Comparison of ENCODE assay signal across 8 cellular contexts in the genomic region with DNA sequence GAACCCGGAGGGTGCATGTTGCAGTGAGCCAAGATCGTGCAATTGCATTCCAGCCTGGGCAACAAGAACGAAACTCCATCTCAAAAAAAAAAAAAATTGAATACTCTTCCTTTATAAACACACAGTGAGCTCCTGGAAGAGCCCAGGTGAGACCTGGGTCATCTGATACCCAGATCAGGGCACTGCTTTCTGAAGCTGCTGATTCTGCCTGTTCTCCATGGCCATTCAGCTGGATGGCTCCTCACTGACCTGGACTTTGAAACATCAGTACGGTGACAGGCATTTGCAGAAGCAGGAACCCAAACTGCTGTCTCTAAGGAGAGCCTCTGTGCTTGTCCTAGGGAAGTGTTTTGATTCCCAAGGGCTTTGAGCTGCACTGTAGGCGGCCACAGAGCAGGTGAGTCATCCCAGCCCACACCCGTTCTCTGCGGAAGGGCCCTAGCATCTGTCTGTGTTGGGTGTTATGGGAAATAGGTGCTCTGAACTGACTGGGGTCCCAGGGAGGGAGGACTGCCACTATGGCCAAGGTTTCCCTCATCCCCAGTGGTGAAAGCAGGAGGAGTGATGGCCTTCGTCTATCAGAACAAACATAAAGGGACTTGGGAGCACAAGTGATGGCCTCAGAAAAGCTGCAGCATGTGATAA.
DNase-seq lines count a peak whose midpoint lies in the region; ATAC-seq and TF ChIP-seq lines count a peak whose summit lies in the region.

No MANE protein-coding gene starts in this region.

- POLR2A ChIA-PET in naive thymus-derived CD4-positive, alpha-beta T cell (lab: Charles Lee), result no interaction called here
- POLR2A ChIA-PET in naive thymus-derived CD8-positive, alpha-beta T cell (lab: Charles Lee), result interaction anchor here (0.5 to 0.6 kb wide), 2 partner anchors 11 to 81 kb away, joined by 3 read pairs; no protein-coding TSS in a partner anchor

- 73 to 100% methylated on average over 3 to 8 of the region's 8 CpGs for WGBS in endodermal cell (ENCODE audit: insufficient coverage in 1 of 2, insufficient read length in 1 of 2), 2 experiments

- CTCF ChIA-PET in naive thymus-derived CD4-positive, alpha-beta T cell (lab: Charles Lee), result interaction anchor here (0.7 kb wide), 1 partner anchor 787 kb away, joined by 3 read pairs; no protein-coding TSS in a partner anchor

- H3K4me3 ChIP-seq in endodermal cell (ENCODE audit: low read length) (no peak overlapping the region), upper lobe of right lung (no peak overlapping the region)
- H3K4me3 ChIP-seq in naive thymus-derived CD4-positive, alpha-beta T cell (ENCODE audit: low read length), result no peak overlapping the region

- H3K9me3 Mint-ChIP-seq in endodermal cell, result no peaks in the 10 kb centered on the region
- H3K9me3 Mint-ChIP-seq in naive thymus-derived CD4-positive, alpha-beta T cell, result peaks cover 0 to 2% (median 0%) of the 10 kb centered on the region in 11 donors
- H3K9me3 Mint-ChIP-seq in naive thymus-derived CD8-positive, alpha-beta T cell, result no peaks in the 10 kb centered on the region

- intact Hi-C loops in upper lobe of right lung (cut with DNase I), result no loop called here
- intact Hi-C loops in naive thymus-derived CD4-positive, alpha-beta T cell (cut with micrococcal nuclease), result no loop called here

- H3K4me3 Mint-ChIP-seq in endodermal cell, result no peak overlapping the region
- no peak overlapping the region for H3K4me3 Mint-ChIP-seq in naive thymus-derived CD4-positive, alpha-beta T cell
- no peak overlapping the region for H3K4me3 Mint-ChIP-seq in naive thymus-derived CD8-positive, alpha-beta T cell

- H3K27ac ChIP-seq in endodermal cell (ENCODE audit: low read depth, low read length), result no peak overlapping the region
- H3K27ac ChIP-seq in upper lobe of right lung, result no peak overlapping the region
- H3K27ac ChIP-seq in naive thymus-derived CD4-positive, alpha-beta T cell (ENCODE audit: low read depth, low read length), result no peak overlapping the region

- H3K36me3 ChIP-seq in endodermal cell (ENCODE audit: control insufficient read depth, insufficient read depth, low read length) (no peaks in the 10 kb centered on the region), upper lobe of right lung (no peaks in the 10 kb centered on the region)
- H3K36me3 ChIP-seq in naive thymus-derived CD4-positive, alpha-beta T cell (ENCODE audit: control insufficient read depth in 2 of 3, insufficient read depth in 3 of 3, low read length in 3 of 3), result no peaks in the 10 kb centered on the region

- H3K9me3 ChIP-seq in endodermal cell (ENCODE audit: control insufficient read depth, low read length) (no peaks in the 10 kb centered on the region), upper lobe of right lung (no peaks in the 10 kb centered on the region)
- no peaks in the 10 kb centered on the region for H3K9me3 ChIP-seq in naive thymus-derived CD4-positive, alpha-beta T cell (ENCODE audit: control insufficient read depth in 2 of 3, low read length in 3 of 3)

- peak; percentile 10 for DNase-seq in stimulated activated CD4-positive, alpha-beta T cell treated with anti-CD3 and anti-CD28 coated beads, Interleukin-4, amount 100 ng/mL, for 24 hours
- no peak for DNase-seq in stimulated activated CD4-positive, alpha-beta T cell treated with anti-CD3 and anti-CD28 coated beads, Interleukin-2, amount 100 ng/mL, for 48 hours
- peak; percentile 45 for DNase-seq in NCI-H146 treated with DMSO at 0.1 percent for 48 hours (lab: John Stamatoyannopoulos, UW; ENCODE audit: unreplicated experiment)
- peak; percentile 69 for DNase-seq in endodermal cell
- no peak for DNase-seq in upper lobe of right lung
- no peak for DNase-seq in naive thymus-derived CD4-positive, alpha-beta T cell
- no peak for DNase-seq in naive thymus-derived CD8-positive, alpha-beta T cell
- DNase-seq in NCI-H2081 (lab: John Stamatoyannopoulos, UW), result no peak

- no peaks in the 10 kb centered on the region for H3K27me3 Mint-ChIP-seq in endodermal cell (ENCODE audit: insufficient read depth)
- H3K27me3 Mint-ChIP-seq in naive thymus-derived CD4-positive, alpha-beta T cell, result peaks cover 0 to 12% (median 0%) of the 10 kb centered on the region in 5 donors
- H3K27me3 Mint-ChIP-seq in naive thymus-derived CD8-positive, alpha-beta T cell, result peaks cover 0 to 4% (median 3%) of the 10 kb centered on the region in 5 donors

- no peaks in the 10 kb centered on the region for H3K36me3 Mint-ChIP-seq in endodermal cell (ENCODE audit: low read depth)
- no peaks in the 10 kb centered on the region for H3K36me3 Mint-ChIP-seq in naive thymus-derived CD4-positive, alpha-beta T cell
- no peaks in the 10 kb centered on the region for H3K36me3 Mint-ChIP-seq in naive thymus-derived CD8-positive, alpha-beta T cell

- H3K4me1 Mint-ChIP-seq in endodermal cell, result no peaks in the 10 kb centered on the region
- peaks cover 0 to 6% (median 0%) of the 10 kb centered on the region in 7 donors for H3K4me1 Mint-ChIP-seq in naive thymus-derived CD4-positive, alpha-beta T cell
- H3K4me1 Mint-ChIP-seq in naive thymus-derived CD8-positive, alpha-beta T cell, result no peaks in the 10 kb centered on the region

- H3K27me3 ChIP-seq in endodermal cell (ENCODE audit: control insufficient read depth, insufficient read depth, low read length, poor library complexity, severe bottlenecking) (no peaks in the 10 kb centered on the region), upper lobe of right lung (no peaks in the 10 kb centered on the region)
- H3K27me3 ChIP-seq in naive thymus-derived CD4-positive, alpha-beta T cell (ENCODE audit: control insufficient read depth in 2 of 2, insufficient read depth in 2 of 2, low read length in 2 of 2), result no peaks in the 10 kb centered on the region

- no peak overlapping the region for H3K9ac ChIP-seq in endodermal cell (ENCODE audit: extremely low read depth, low read length, poor library complexity, severe bottlenecking)

- H3K27ac Mint-ChIP-seq in endodermal cell, result no peak overlapping the region
- H3K27ac Mint-ChIP-seq in naive thymus-derived CD4-positive, alpha-beta T cell, result no peak overlapping the region
- H3K27ac Mint-ChIP-seq in naive thymus-derived CD8-positive, alpha-beta T cell, result no peak overlapping the region

- ATAC-seq in upper lobe of right lung, result peak; percentile 58
- ATAC-seq in naive thymus-derived CD4-positive, alpha-beta T cell, result no peak
- ATAC-seq in naive thymus-derived CD8-positive, alpha-beta T cell, result no peak

- H3K4me1 ChIP-seq in endodermal cell (ENCODE audit: control insufficient read depth, insufficient read depth, low read length) (no peaks in the 10 kb centered on the region), upper lobe of right lung (no peaks in the 10 kb centered on the region)
- no peaks in the 10 kb centered on the region for H3K4me1 ChIP-seq in naive thymus-derived CD4-positive, alpha-beta T cell (ENCODE audit: control insufficient read depth in 2 of 2, insufficient read depth in 2 of 2, low read length in 2 of 2)

- TF ChIP-seq CTCF in endodermal cell (conservative IDR thresholded peaks at IDR 0.05), result no peak
- TF ChIP-seq CTCF in upper lobe of right lung (IDR thresholded peaks at IDR 0.05), result no peak

Comparison
In these comparisons a context has a peak if more than half of its experiments do, and no peak if none do; other contexts are left out.
1. DNase-seq: peak in stimulated activated CD4-positive, alpha-beta T cell treated with anti-CD3 and anti-CD28 coated beads, Interleukin-4, amount 100 ng/mL, for 24 hours (single experiment), NCI-H146 treated with DMSO at 0.1 percent for 48 hours (single experiment) and endodermal cell (single experiment); none in stimulated activated CD4-positive, alpha-beta T cell treated with anti-CD3 and anti-CD28 coated beads, Interleukin-2, amount 100 ng/mL, for 48 hours (0 of 2), upper lobe of right lung (single experiment), naive thymus-derived CD4-positive, alpha-beta T cell (0 of 9), naive thymus-derived CD8-positive, alpha-beta T cell (0 of 10) and NCI-H2081 (0 of 2).